28 cellular contexts compared by ENCODE assay signal in the genomic region with DNA sequence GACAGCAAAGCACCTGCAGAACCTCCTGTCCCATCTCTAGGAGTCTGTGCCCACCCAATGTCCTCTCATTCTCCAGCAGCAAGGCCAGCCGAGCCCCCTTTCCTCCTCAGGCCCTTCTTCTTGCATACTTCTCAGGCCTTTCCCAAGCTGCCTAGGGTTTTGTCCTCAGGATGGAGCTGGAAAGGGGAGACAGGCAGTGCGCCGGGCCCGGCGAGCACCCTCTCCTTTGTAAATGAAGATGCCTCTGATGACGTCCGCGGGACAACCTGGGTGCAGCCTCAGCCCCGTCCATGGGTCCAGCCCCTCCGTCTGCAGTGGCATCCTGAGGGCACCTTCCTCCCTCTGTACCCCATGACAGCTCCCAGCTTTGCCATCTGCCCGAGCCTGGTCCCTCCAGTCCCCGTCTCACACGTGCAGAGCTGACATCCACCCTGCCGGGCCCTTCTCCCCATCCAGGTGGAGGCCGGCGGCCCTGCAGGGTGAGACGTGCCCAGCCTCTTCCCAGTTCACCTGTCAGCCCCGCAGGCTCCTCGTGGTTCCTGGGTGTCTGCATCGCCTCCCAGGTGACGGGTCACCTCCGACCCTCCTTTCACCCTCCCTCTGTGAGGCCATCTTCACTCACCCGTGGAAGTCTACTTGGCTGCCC. TPM values are rescaled to one million over a fixed set of nuclear protein-coding genes. Genes with fewer than 3 reads are reported as not detected.
A peak's percentile ranks its signal among the peaks of the same experiment; 100 is the strongest.
DNase-seq lines count a peak whose midpoint lies in the region; FAIRE-seq and TF ChIP-seq lines count a peak whose summit lies in the region.
"Had no signal": no experiment of that assay in that cellular context is flagged by ENCODE, and none has a peak within 500 bp of the region (broad histone marks: within the 10 kb centered on the region; RNA-seq: fewer than 3 reads in every experiment).

No MANE protein-coding gene starts in this region.

- no peak overlapping the region for H2BK20ac ChIP-seq in H9 (ENCODE audit: low read depth, low read length, poor library complexity, severe bottlenecking)

- no peak overlapping the region for H2BK5ac ChIP-seq in H9 (ENCODE audit: insufficient read length, low read length)

- no peak overlapping the region for H3K23ac ChIP-seq in H9 (ENCODE audit: insufficient read length, low read depth, low read length)

- no peak overlapping the region for H3K56ac ChIP-seq in H9 (ENCODE audit: insufficient read length, low read depth, low read length)

- no peak for TF ChIP-seq CTCF in H9 (conservative IDR thresholded peaks at IDR 0.05)
- TF ChIP-seq CTCF in kidney (IDR thresholded peaks at IDR 0.05; ENCODE audit: borderline replicate concordance, extremely low read depth, insufficient read depth): no peak
- no peak for TF ChIP-seq CTCF in sigmoid colon (IDR thresholded peaks at IDR 0.05)
- no peak for TF ChIP-seq CTCF in tibial nerve (IDR thresholded peaks at IDR 0.05)

- peak overlapping the region in 1 of 11 experiments; percentile 68; a peak in 1 of 22 replicates for H3K27ac ChIP-seq in BLaER1 treated with 17β-estradiol and CSF1 and Interleukin-3, amounts not matched to agents 10 nM and 100 nM
- H3K27ac ChIP-seq in H9 (ENCODE audit: insufficient read length, low read depth, low read length): no peak overlapping the region
- no peak overlapping the region for H3K27ac ChIP-seq in kidney (ENCODE audit: low read depth in 2 of 2, low read length in 2 of 2)
- H3K27ac ChIP-seq in sigmoid colon: no peak overlapping the region
- no peak overlapping the region for H3K27ac ChIP-seq in tibial nerve
- H3K27ac ChIP-seq: ascending aorta, colonic mucosa, thoracic aorta had no signal

- no peak for FAIRE-seq in kidney (lab: Jason Lieb, UNC)
- FAIRE-seq: HTR-8/SVneo, K562, keratinocyte, RCC 7860 had no signal

- no peak overlapping the region for H4K91ac ChIP-seq in H9 (ENCODE audit: insufficient read length, low read depth, low read length)

- no peak overlapping the region for H2BK12ac ChIP-seq in H9 (ENCODE audit: insufficient read length, low read depth, low read length)

- no peak overlapping the region for H3K4me3 ChIP-seq in BLaER1 treated with 17β-estradiol and CSF1 and Interleukin-3, amounts not matched to agents 10 nM and 100 nM
- H3K4me3 ChIP-seq in kidney (ENCODE audit: low read length in 2 of 2) (no peak overlapping the region), sigmoid colon (no peak overlapping the region), tibial nerve (no peak overlapping the region)
- H3K4me3 ChIP-seq: ascending aorta, colonic mucosa, K562, smooth muscle cell, thoracic aorta had no signal

- no peak overlapping the region for H3K4ac ChIP-seq in H9 (ENCODE audit: low read depth, low read length)

- TF ChIP-seq POLR2A in sigmoid colon (IDR thresholded peaks at IDR 0.05) (no peak), tibial nerve (IDR thresholded peaks at IDR 0.05) (no peak)

- H3K14ac ChIP-seq in H9 (ENCODE audit: insufficient read depth, low read length): no peak overlapping the region

- no peaks in the 10 kb centered on the region for H3K9me3 Mint-ChIP-seq in H9
- H3K9me3 Mint-ChIP-seq: naive thymus-derived CD4-positive, alpha-beta T cell had no signal

- no peak overlapping the region for H2AK5ac ChIP-seq in H9 (ENCODE audit: insufficient read length, low read length)

- H2BK15ac ChIP-seq in H9 (ENCODE audit: low read depth, low read length): no peak overlapping the region

- DNase-seq in H9: peak; percentile 24
- peak; percentile 56 for DNase-seq in kidney
- DNase-seq in sigmoid colon: peak; percentile 50
- DNase-seq in activated CD4-positive, alpha-beta T cell treated with anti-CD3 and anti-CD28 coated beads, Interleukin-2, amount 50 U/mL, for 1 hour: no peak
- no peak for DNase-seq in tibial nerve (ENCODE audit: low spot score in 2 of 2)
- no peak for DNase-seq in COLO829 (ENCODE audit: low spot score)
- DNase-seq: activated CD4-positive, alpha-beta T cell treated with anti-CD3 and anti-CD28 coated beads for 1 hour; activated CD8-positive, alpha-beta T cell treated with anti-CD3 and anti-CD28 coated beads, Interleukin-2, amount 10 ng/mL, durations not matched to agents 7 days and 5 days; activated effector memory CD4-positive, alpha-beta T cell treated with Interleukin-2 at 50 U/mL for 16 hours; activated T-cell treated with anti-CD3 and anti-CD28 coated beads, Interleukin-2, amount 50 U/mL, for 1 hour; colonic mucosa; GDM1; naive thymus-derived CD4-positive, alpha-beta T cell; NCI-H1048; NCI-H446 treated with DMSO at 0.1 percent for 48 hours; NCI-H82; SIG-M5; stimulated activated CD4-positive, alpha-beta T cell treated with anti-CD3 and anti-CD28 coated beads, Interleukin-1b, Interleukin-23, amount 100 ng/mL, for 48 hours; stimulated activated naive CD8-positive, alpha-beta T cell treated with anti-CD3 and anti-CD28 coated beads, Interleukin-15, Interleukin-2, amounts not matched to agents 100 U/mL and 50 U/mL, for 24 hours had no signal

- no peaks in the 10 kb centered on the region for H3K79me2 ChIP-seq in H9 (ENCODE audit: insufficient read depth, low read length)

- H3K9me3 ChIP-seq in BLaER1 treated with 17β-estradiol and CSF1 and Interleukin-3, amounts not matched to agents 10 nM and 100 nM (replicated peaks in 1 of 11): no peaks in the 10 kb centered on the region
- H3K9me3 ChIP-seq in H9 (ENCODE audit: control insufficient read depth, low read depth, low read length) (no peaks in the 10 kb centered on the region), kidney (ENCODE audit: control insufficient read depth in 1 of 2, low read length in 2 of 2) (no peaks in the 10 kb centered on the region), sigmoid colon (no peaks in the 10 kb centered on the region), tibial nerve (no peaks in the 10 kb centered on the region)
- H3K9me3 ChIP-seq: ascending aorta, Caco-2, colonic mucosa, thoracic aorta had no signal

- no peak overlapping the region for H3K4me3 Mint-ChIP-seq in H9
- H3K4me3 Mint-ChIP-seq: activated CD8-positive, alpha-beta T cell treated with anti-CD3 and anti-CD28 coated beads, Interleukin-2, amount 10 ng/mL, durations not matched to agents 7 days and 5 days; naive thymus-derived CD4-positive, alpha-beta T cell had no signal

- no peak overlapping the region for H3K27ac Mint-ChIP-seq in H9
- H3K27ac Mint-ChIP-seq: activated CD8-positive, alpha-beta T cell treated with anti-CD3 and anti-CD28 coated beads, Interleukin-2, amount 10 ng/mL, durations not matched to agents 7 days and 5 days; naive thymus-derived CD4-positive, alpha-beta T cell had no signal

- peaks cover 1% of the 10 kb centered on the region; the same call in 1 of the 2 replicates for H3K27me3 Mint-ChIP-seq in H9 (ENCODE audit: low read depth)

- peaks cover 21 to 97% (median 93%) of the 10 kb centered on the region in 10 experiments for H3K4me1 ChIP-seq in BLaER1 treated with 17β-estradiol and CSF1 and Interleukin-3, amounts not matched to agents 10 nM and 100 nM
- H3K4me1 ChIP-seq in H9 (ENCODE audit: insufficient read depth, low read length) (no peaks in the 10 kb centered on the region), kidney (ENCODE audit: control insufficient read depth in 1 of 2, insufficient read depth in 1 of 2, low read depth in 1 of 2, low read length in 2 of 2) (no peaks in the 10 kb centered on the region), sigmoid colon (no peaks in the 10 kb centered on the region), tibial nerve (no peaks in the 10 kb centered on the region)
- H3K4me1 ChIP-seq: ascending aorta, colonic mucosa had no signal

- H3K23me2 ChIP-seq in H9 (ENCODE audit: insufficient read length, low read depth, low read length, poor library complexity, severe bottlenecking): no peaks in the 10 kb centered on the region

- no peak overlapping the region for H3K9ac ChIP-seq in BLaER1 treated with 17β-estradiol and CSF1 and Interleukin-3, amounts not matched to agents 10 nM and 100 nM
- H3K9ac ChIP-seq in H9 (ENCODE audit: extremely low read depth, insufficient read length, low read length) (no peak overlapping the region), kidney (ENCODE audit: low read length in 2 of 2) (no peak overlapping the region)

- no peaks in the 10 kb centered on the region for H3K36me3 ChIP-seq in BLaER1 treated with 17β-estradiol and CSF1 and Interleukin-3, amounts not matched to agents 10 nM and 100 nM
- H3K36me3 ChIP-seq in kidney (ENCODE audit: control insufficient read depth in 1 of 2, insufficient read depth in 2 of 2, low read length in 2 of 2) (no peaks in the 10 kb centered on the region), sigmoid colon (no peaks in the 10 kb centered on the region), tibial nerve (no peaks in the 10 kb centered on the region)
- H3K36me3 ChIP-seq: ascending aorta, colonic mucosa, thoracic aorta had no signal

- intact Hi-C loops in kidney (cut with DNase I) (no loop called here), sigmoid colon (cut with DNase I) (no loop called here)

- H4K5ac ChIP-seq in H9 (ENCODE audit: insufficient read length, low read depth, low read length): no peak overlapping the region

- no peak overlapping the region for H2AFZ ChIP-seq in H9 (ENCODE audit: low read length)

- H3K27me3 ChIP-seq in BLaER1 treated with 17β-estradiol and CSF1 and Interleukin-3, amounts not matched to agents 10 nM and 100 nM: peaks cover 0 to 42% (median 13%) of the 10 kb centered on the region in 11 experiments; a peak in 16 of 22 replicates
- no peaks in the 10 kb centered on the region for H3K27me3 ChIP-seq in H9 (ENCODE audit: insufficient read depth, low read length)
- no peaks in the 10 kb centered on the region for H3K27me3 ChIP-seq in sigmoid colon
- no peaks in the 10 kb centered on the region for H3K27me3 ChIP-seq in tibial nerve
- H3K27me3 ChIP-seq: ascending aorta, colonic mucosa had no signal

- H3K4me1 Mint-ChIP-seq in H9: no peaks in the 10 kb centered on the region
- H3K4me1 Mint-ChIP-seq: naive thymus-derived CD4-positive, alpha-beta T cell had no signal

- no peaks in the 10 kb centered on the region for H3K79me1 ChIP-seq in H9 (ENCODE audit: insufficient read depth, low read depth, low read length, poor library complexity, severe bottlenecking)

- WGBS in H9 (ENCODE audit: extremely low coverage, insufficient read length, low lambda C conversion rate): no CpG with 5 or more reads among the region's 23 CpGs
- WGBS in sigmoid colon, 2 donors: 85 to 87% methylated on average over 23 of the region's 23 CpGs
- 73 to 82% methylated on average over 21 to 22 of the region's 23 CpGs for WGBS in tibial nerve, 2 donors

- no peak overlapping the region for H4K8ac ChIP-seq in H9 (replicated peaks; ENCODE audit: insufficient read length, low read depth, low read length)

- H2BK120ac ChIP-seq in H9 (ENCODE audit: low read depth, low read length, poor library complexity, severe bottlenecking): no peak overlapping the region

- TF ChIP-seq EP300 in sigmoid colon (IDR thresholded peaks at IDR 0.05) (no peak), tibial nerve (IDR thresholded peaks at IDR 0.05) (no peak)

- H3T11ph ChIP-seq in H9 (ENCODE audit: low read length): no peak overlapping the region

- peaks cover 0 to 40% (median 0%) of the 10 kb centered on the region in 11 experiments; a peak in 5 of 22 replicates for H4K20me1 ChIP-seq in BLaER1 treated with 17β-estradiol and CSF1 and Interleukin-3, amounts not matched to agents 10 nM and 100 nM
- H4K20me1 ChIP-seq in H9 (ENCODE audit: control insufficient read depth, insufficient read depth, insufficient read length): no peaks in the 10 kb centered on the region

- H3K4me2 ChIP-seq in BLaER1 treated with 17β-estradiol and CSF1 and Interleukin-3, amounts not matched to agents 10 nM and 100 nM: peak overlapping the region in 9 of 11 experiments; percentile 78 to 94 (median 90); a peak in 17 of 22 replicates
- H3K4me2 ChIP-seq in H9 (ENCODE audit: insufficient read depth, insufficient read length, low read length): no peak overlapping the region
- H3K4me2 ChIP-seq: smooth muscle cell had no signal

- peaks cover 0 to 2% (median 0%) of the 10 kb centered on the region in 3 experiments; a peak in 1 of 7 replicates for H3K36me3 Mint-ChIP-seq in H9 (ENCODE audit: insufficient read depth in 1 of 3, low read depth in 3 of 3)
- H3K36me3 Mint-ChIP-seq: naive thymus-derived CD4-positive, alpha-beta T cell had no signal

- H3K18ac ChIP-seq in H9 (ENCODE audit: insufficient read length, low read depth, low read length): no peak overlapping the region

RNA-seq across cellular contexts. Expression of a gene that starts 36.4 kb away (rescaled TPM):
- total RNA-seq in H9 (2021) (0.50 and 0.55 TPM in 2 replicates), kidney (0.16 TPM), sigmoid colon (1 to 10 TPM in 2 of 4 donors, under 1 TPM in 2; 0.49 to 3.0 (median 0.97) TPM), tibial nerve (under 1 TPM; 0.42 to 0.98 (median 0.67) TPM)
- polyA plus RNA-seq in kidney (ENCODE audit: insufficient read depth, low read depth, low replicate concordance) (0.13 TPM), sigmoid colon (under 1 TPM in 1 of 3 donors, not detected in 2; 0.22 TPM)
- total RNA-seq: ascending aorta, smooth muscle cell had no signal
- polyA plus RNA-seq: K562 had no signal

Comparison
In these comparisons a context has a peak if more than half of its experiments do, and no peak if none do; other contexts are left out.
1. DNase-seq: peak in H9 (single experiment), kidney (single experiment) and sigmoid colon (single experiment); none in activated CD4-positive, alpha-beta T cell treated with anti-CD3 and anti-CD28 coated beads, Interleukin-2, amount 50 U/mL, for 1 hour (single experiment), tibial nerve (0 of 2) and COLO829 (single experiment).